Comparison of ENCODE assay signal across 8 cellular contexts in the genomic region with DNA sequence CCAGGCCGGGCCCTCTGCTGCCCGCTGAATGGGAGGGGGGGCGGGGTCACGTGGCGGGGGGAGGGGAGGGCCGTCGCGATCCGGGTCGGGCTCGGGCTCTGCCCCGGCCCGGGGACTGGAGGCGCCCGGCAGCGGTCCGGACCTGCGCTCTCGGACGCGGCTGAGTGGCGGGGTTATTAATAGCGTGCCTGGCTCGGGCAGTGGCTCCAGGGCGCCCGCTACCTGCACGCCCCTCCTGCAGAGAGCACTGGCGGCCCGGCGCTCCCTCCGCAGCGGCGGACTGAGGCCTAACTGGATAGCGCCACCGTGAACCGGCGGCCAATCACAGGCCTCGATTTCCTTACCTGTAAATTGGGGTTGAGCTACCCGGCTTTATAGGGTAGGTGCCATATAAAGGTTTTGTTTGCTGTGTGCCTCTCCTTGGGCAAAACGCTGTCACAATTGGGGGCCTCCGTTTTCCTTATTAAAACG. TPM values are rescaled to one million over a fixed set of nuclear protein-coding genes. Genes with fewer than 3 reads are reported as not detected.
DNase-seq lines count a peak whose midpoint lies in the region; ATAC-seq, FAIRE-seq and TF ChIP-seq lines count a peak whose summit lies in the region.

No MANE protein-coding gene starts in this region.

- peak overlapping the region; percentile 67 for H3K4me2 ChIP-seq in osteoblast (ENCODE audit: insufficient read depth, low read length)

- H3K79me2 ChIP-seq in osteoblast (ENCODE audit: insufficient read depth, low read length) = peaks cover 78% of the 10 kb centered on the region

- TF ChIP-seq CTCF in glutamatergic neuron (IDR thresholded peaks at IDR 0.05; ENCODE audit: partially characterized antibody, unreplicated experiment) = no peak
- TF ChIP-seq CTCF in osteoblast (IDR thresholded peaks at IDR 0.05; ENCODE audit: extremely low read depth, low read depth, low read length) = no peak
- no peak for TF ChIP-seq CTCF in D721Med (IDR thresholded peaks at IDR 0.05; ENCODE audit: insufficient read depth, missing control alignments)

- no peak for DNase-seq in activated naive CD4-positive, alpha-beta T cell treated with anti-CD3 and anti-CD28 coated beads for 36 hours
- DNase-seq in activated naive CD4-positive, alpha-beta T cell treated with anti-CD3 and anti-CD28 coated beads, Interleukin-2, amount 50 U/mL, for 16 hours = no peak
- DNase-seq in glutamatergic neuron (no peak), osteoblast (ENCODE audit: insufficient read length, low spot score, missing footprints) (peak; percentile 98), D721Med (ENCODE audit: insufficient read length, low spot score) (no peak), SIG-M5 treated with dmso at 0.1 percent for 504 hours (lab: John Stamatoyannopoulos, UW; ENCODE audit: unreplicated experiment) (no peak)

- H3K9me3 ChIP-seq in osteoblast (ENCODE audit: low read depth, low read length) = no peaks in the 10 kb centered on the region

- H3K27me3 Mint-ChIP-seq in activated naive CD4-positive, alpha-beta T cell treated with anti-CD3 and anti-CD28 coated beads for 36 hours (ENCODE audit: low read depth) = no peaks in the 10 kb centered on the region
- H3K27me3 Mint-ChIP-seq in glutamatergic neuron (ENCODE audit: unreplicated experiment) = peaks cover 15% of the 10 kb centered on the region

- H3K4me1 ChIP-seq in osteoblast (ENCODE audit: insufficient read depth, low read length) = peaks cover 45% of the 10 kb centered on the region

- ATAC-seq in SK-N-SH treated with all-trans-retinoic acid at 6 μM for 48 hours (peak; percentile 56), HG03469 (IDR thresholded peaks at IDR 0.05; ENCODE audit: unreplicated experiment) (no peak)

- no peaks in the 10 kb centered on the region for H3K27me3 ChIP-seq in osteoblast (ENCODE audit: insufficient read depth, low read length)

- no peaks in the 10 kb centered on the region for H3K9me3 Mint-ChIP-seq in activated naive CD4-positive, alpha-beta T cell treated with anti-CD3 and anti-CD28 coated beads for 36 hours
- H3K9me3 Mint-ChIP-seq in glutamatergic neuron (ENCODE audit: unreplicated experiment) = peaks cover 8% of the 10 kb centered on the region

- H3K36me3 Mint-ChIP-seq in activated naive CD4-positive, alpha-beta T cell treated with anti-CD3 and anti-CD28 coated beads for 36 hours (ENCODE audit: low read depth) = no peaks in the 10 kb centered on the region
- no peaks in the 10 kb centered on the region for H3K36me3 Mint-ChIP-seq in glutamatergic neuron (ENCODE audit: unreplicated experiment)

- FAIRE-seq in D721Med (lab: Jason Lieb, UNC) = no peak

- H3K27ac Mint-ChIP-seq in activated naive CD4-positive, alpha-beta T cell treated with anti-CD3 and anti-CD28 coated beads for 36 hours = no peak overlapping the region
- H3K27ac Mint-ChIP-seq in glutamatergic neuron (ENCODE audit: unreplicated experiment) = peak overlapping the region; percentile 86

- CTCF ChIA-PET in activated naive CD4-positive, alpha-beta T cell treated with anti-CD3 and anti-CD28 coated beads for 36 hours (lab: Charles Lee) = interaction anchor here (0.9 to 2.2 kb wide), 2 partner anchors 19 to 31 kb away, joined by 5 to 7 read pairs; no protein-coding TSS in a partner anchor

- peak overlapping the region; percentile 10 for H3K4me3 Mint-ChIP-seq in activated naive CD4-positive, alpha-beta T cell treated with anti-CD3 and anti-CD28 coated beads for 36 hours
- H3K4me3 Mint-ChIP-seq in glutamatergic neuron (ENCODE audit: unreplicated experiment) = peak overlapping the region; percentile 67

- peaks cover 64% of the 10 kb centered on the region for H4K20me1 ChIP-seq in osteoblast (ENCODE audit: insufficient read depth, low read length)

- no peak overlapping the region for H2AFZ ChIP-seq in osteoblast (ENCODE audit: low read length)

- peaks cover 5% of the 10 kb centered on the region for H3K4me1 Mint-ChIP-seq in activated naive CD4-positive, alpha-beta T cell treated with anti-CD3 and anti-CD28 coated beads for 36 hours (ENCODE audit: low read depth)
- H3K4me1 Mint-ChIP-seq in glutamatergic neuron (ENCODE audit: low read depth, unreplicated experiment) = peaks cover 52% of the 10 kb centered on the region

- H3K4me3 ChIP-seq in osteoblast (ENCODE audit: insufficient read depth, low read length) = peak overlapping the region; percentile 65

- no peak overlapping the region for H3K27ac ChIP-seq in osteoblast (ENCODE audit: low read depth, low read length)

- intact Hi-C loops in activated naive CD4-positive, alpha-beta T cell treated with anti-CD3 and anti-CD28 coated beads for 36 hours (cut with micrococcal nuclease) = no loop called here

- H3K36me3 ChIP-seq in osteoblast (ENCODE audit: insufficient read depth, low read length) = no peaks in the 10 kb centered on the region

TF ChIP-seq in SK-N-SH treated with all-trans-retinoic acid at 6 μM for 48 hours, 23 proteins besides CTCF, POLR2A, EP300 and RAD21 (continues in another document):
- TF ChIP-seq ZNF70 (CRISPR knock-in tag; IDR thresholded peaks at IDR 0.05) = no peak
- TF ChIP-seq ZNF565 (CRISPR knock-in tag; conservative IDR thresholded peaks at IDR 0.05; ENCODE audit: low read depth) = no peak
- TF ChIP-seq, protein P1, sequence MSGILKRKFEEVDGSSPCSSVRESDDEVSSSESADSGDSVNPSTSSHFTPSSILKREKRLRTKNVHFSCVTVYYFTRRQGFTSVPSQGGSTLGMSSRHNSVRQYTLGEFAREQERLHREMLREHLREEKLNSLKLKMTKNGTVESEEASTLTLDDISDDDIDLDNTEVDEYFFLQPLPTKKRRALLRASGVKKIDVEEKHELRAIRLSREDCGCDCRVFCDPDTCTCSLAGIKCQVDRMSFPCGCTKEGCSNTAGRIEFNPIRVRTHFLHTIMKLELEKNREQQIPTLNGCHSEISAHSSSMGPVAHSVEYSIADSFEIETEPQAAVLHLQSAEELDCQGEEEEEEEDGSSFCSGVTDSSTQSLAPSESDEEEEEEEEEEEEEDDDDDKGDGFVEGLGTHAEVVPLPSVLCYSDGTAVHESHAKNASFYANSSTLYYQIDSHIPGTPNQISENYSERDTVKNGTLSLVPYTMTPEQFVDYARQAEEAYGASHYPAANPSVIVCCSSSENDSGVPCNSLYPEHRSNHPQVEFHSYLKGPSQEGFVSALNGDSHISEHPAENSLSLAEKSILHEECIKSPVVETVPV (CRISPR knock-in tag; IDR thresholded peaks at IDR 0.05) = no peak
- TF ChIP-seq CSDC2 (CRISPR knock-in tag; IDR thresholded peaks at IDR 0.05) = no peak
- no peak for TF ChIP-seq ZFP30 (CRISPR knock-in tag; IDR thresholded peaks at IDR 0.05)
- TF ChIP-seq SNAI2 (CRISPR knock-in tag; IDR thresholded peaks at IDR 0.05) = no peak
- TF ChIP-seq, protein P2, sequence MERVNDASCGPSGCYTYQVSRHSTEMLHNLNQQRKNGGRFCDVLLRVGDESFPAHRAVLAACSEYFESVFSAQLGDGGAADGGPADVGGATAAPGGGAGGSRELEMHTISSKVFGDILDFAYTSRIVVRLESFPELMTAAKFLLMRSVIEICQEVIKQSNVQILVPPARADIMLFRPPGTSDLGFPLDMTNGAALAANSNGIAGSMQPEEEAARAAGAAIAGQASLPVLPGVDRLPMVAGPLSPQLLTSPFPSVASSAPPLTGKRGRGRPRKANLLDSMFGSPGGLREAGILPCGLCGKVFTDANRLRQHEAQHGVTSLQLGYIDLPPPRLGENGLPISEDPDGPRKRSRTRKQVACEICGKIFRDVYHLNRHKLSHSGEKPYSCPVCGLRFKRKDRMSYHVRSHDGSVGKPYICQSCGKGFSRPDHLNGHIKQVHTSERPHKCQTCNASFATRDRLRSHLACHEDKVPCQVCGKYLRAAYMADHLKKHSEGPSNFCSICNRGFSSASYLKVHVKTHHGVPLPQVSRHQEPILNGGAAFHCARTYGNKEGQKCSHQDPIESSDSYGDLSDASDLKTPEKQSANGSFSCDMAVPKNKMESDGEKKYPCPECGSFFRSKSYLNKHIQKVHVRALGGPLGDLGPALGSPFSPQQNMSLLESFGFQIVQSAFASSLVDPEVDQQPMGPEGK (CRISPR knock-in tag; IDR thresholded peaks at IDR 0.05; ENCODE audit: borderline replicate concordance) = no peak
- TF ChIP-seq ZNF8 (CRISPR knock-in tag; IDR thresholded peaks at IDR 0.05) = no peak
- TF ChIP-seq TCF4 (CRISPR knock-in tag; IDR thresholded peaks at IDR 0.05; ENCODE audit: borderline replicate concordance) = no peak
- no peak for TF ChIP-seq GLIS3 (CRISPR knock-in tag; IDR thresholded peaks at IDR 0.05)
- no peak for TF ChIP-seq ESRRG (CRISPR knock-in tag; IDR thresholded peaks at IDR 0.05)
- TF ChIP-seq, protein P3, sequence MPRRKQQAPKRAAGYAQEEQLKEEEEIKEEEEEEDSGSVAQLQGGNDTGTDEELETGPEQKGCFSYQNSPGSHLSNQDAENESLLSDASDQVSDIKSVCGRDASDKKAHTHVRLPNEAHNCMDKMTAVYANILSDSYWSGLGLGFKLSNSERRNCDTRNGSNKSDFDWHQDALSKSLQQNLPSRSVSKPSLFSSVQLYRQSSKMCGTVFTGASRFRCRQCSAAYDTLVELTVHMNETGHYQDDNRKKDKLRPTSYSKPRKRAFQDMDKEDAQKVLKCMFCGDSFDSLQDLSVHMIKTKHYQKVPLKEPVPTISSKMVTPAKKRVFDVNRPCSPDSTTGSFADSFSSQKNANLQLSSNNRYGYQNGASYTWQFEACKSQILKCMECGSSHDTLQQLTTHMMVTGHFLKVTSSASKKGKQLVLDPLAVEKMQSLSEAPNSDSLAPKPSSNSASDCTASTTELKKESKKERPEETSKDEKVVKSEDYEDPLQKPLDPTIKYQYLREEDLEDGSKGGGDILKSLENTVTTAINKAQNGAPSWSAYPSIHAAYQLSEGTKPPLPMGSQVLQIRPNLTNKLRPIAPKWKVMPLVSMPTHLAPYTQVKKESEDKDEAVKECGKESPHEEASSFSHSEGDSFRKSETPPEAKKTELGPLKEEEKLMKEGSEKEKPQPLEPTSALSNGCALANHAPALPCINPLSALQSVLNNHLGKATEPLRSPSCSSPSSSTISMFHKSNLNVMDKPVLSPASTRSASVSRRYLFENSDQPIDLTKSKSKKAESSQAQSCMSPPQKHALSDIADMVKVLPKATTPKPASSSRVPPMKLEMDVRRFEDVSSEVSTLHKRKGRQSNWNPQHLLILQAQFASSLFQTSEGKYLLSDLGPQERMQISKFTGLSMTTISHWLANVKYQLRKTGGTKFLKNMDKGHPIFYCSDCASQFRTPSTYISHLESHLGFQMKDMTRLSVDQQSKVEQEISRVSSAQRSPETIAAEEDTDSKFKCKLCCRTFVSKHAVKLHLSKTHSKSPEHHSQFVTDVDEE (CRISPR knock-in tag; IDR thresholded peaks at IDR 0.05) = no peak
- no peak for TF ChIP-seq ARNTL (CRISPR knock-in tag; IDR thresholded peaks at IDR 0.05; ENCODE audit: borderline replicate concordance, low read depth)
- TF ChIP-seq ZC3H10 (CRISPR knock-in tag; IDR thresholded peaks at IDR 0.05) = no peak

RNA-seq across cellular contexts. Expression of a gene that starts 28.0 kb away (rescaled TPM):
- total RNA-seq in activated naive CD4-positive, alpha-beta T cell treated with anti-CD3 and anti-CD28 coated beads for 36 hours = 10 to 100 TPM in 1 of 2 experiments, 1 to 10 TPM in 1; 7.7 to 10.1 TPM
- total RNA-seq in glutamatergic neuron (ENCODE audit: unreplicated experiment) (131 TPM), osteoblast (11.2 and 13.3 TPM in 2 replicates)

RNA-seq across cellular contexts. Expression of a gene that starts 59.1 kb away (rescaled TPM):
- total RNA-seq in activated naive CD4-positive, alpha-beta T cell treated with anti-CD3 and anti-CD28 coated beads for 36 hours = under 1 TPM; 0.10 to 0.14 TPM
- total RNA-seq in glutamatergic neuron (ENCODE audit: unreplicated experiment) (not detected), osteoblast (0.29 and 0.36 TPM in 2 replicates)
